Comparison of ENCODE assay signal across 17 cellular contexts in the genomic region with DNA sequence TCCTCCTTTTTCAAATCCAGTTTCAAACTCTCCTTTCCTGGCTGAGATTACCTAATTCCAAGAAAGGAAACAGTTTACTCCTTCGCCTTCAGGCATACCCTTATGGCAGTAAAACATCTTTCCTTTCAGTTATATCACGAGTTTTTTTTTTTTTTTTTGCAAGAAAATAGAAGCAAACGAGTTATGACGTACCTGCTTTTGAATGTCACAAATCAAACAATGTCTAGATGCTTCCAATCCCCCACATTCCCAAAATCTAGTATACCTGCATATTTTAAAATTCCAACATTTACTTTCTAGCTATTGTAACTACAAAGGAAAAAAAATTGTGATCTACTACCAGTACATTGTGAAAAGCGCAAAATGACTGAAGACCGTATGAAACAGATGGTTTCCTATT. TPM values are rescaled to one million over a fixed set of nuclear protein-coding genes. Genes with fewer than 3 reads are reported as not detected.
DNase-seq lines count a peak whose midpoint lies in the region; ATAC-seq and TF ChIP-seq lines count a peak whose summit lies in the region.
"Had no signal": no experiment of that assay in that cellular context is flagged by ENCODE, and none has a peak within 500 bp of the region (broad histone marks: within the 10 kb centered on the region; RNA-seq: fewer than 3 reads in every experiment).

No MANE protein-coding gene starts in this region.

- H3K4me1 Mint-ChIP-seq in activated CD8-positive, alpha-beta T cell treated with anti-CD3 and anti-CD28 coated beads, Interleukin-2, amount 10 ng/mL, durations not matched to agents 7 days and 5 days (ENCODE audit: low read depth): no peaks in the 10 kb centered on the region
- no peaks in the 10 kb centered on the region for H3K4me1 Mint-ChIP-seq in activated CD8-positive, alpha-beta T cell treated with anti-CD3 and anti-CD28 coated beads for 36 hours (ENCODE audit: low read depth)
- peaks cover 0 to 5% (median 0%) of the 10 kb centered on the region in 4 donors for H3K4me1 Mint-ChIP-seq in CD4-positive, CD25-positive, alpha-beta regulatory T cell
- no peaks in the 10 kb centered on the region for H3K4me1 Mint-ChIP-seq in neural crest cell

- no peak overlapping the region for H2AFZ ChIP-seq in PC-9
- H2AFZ ChIP-seq: GM23248 had no signal

- H3K4me2 ChIP-seq in PC-9: no peak overlapping the region

- H3K4me3 Mint-ChIP-seq in activated CD8-positive, alpha-beta T cell treated with anti-CD3 and anti-CD28 coated beads, Interleukin-2, amount 10 ng/mL, durations not matched to agents 7 days and 5 days: no peak overlapping the region
- H3K4me3 Mint-ChIP-seq in activated CD8-positive, alpha-beta T cell treated with anti-CD3 and anti-CD28 coated beads for 36 hours: no peak overlapping the region
- H3K4me3 Mint-ChIP-seq in CD4-positive, CD25-positive, alpha-beta regulatory T cell: no peak overlapping the region
- H3K4me3 Mint-ChIP-seq in neural crest cell: no peak overlapping the region
- H3K4me3 Mint-ChIP-seq: CD8-positive, alpha-beta T cell had no signal

- peaks cover 24% of the 10 kb centered on the region for H3K79me2 ChIP-seq in PC-9 (ENCODE audit: low read depth)

- H4K20me1 ChIP-seq in PC-9 (ENCODE audit: insufficient read depth): peaks cover 28% of the 10 kb centered on the region

- H3K36me3 Mint-ChIP-seq in activated CD8-positive, alpha-beta T cell treated with anti-CD3 and anti-CD28 coated beads, Interleukin-2, amount 10 ng/mL, durations not matched to agents 7 days and 5 days (ENCODE audit: low read depth): peaks cover 48% of the 10 kb centered on the region
- H3K36me3 Mint-ChIP-seq in activated CD8-positive, alpha-beta T cell treated with anti-CD3 and anti-CD28 coated beads for 36 hours (ENCODE audit: low read depth): peaks cover 46% of the 10 kb centered on the region
- H3K36me3 Mint-ChIP-seq in CD4-positive, CD25-positive, alpha-beta regulatory T cell: peaks cover 25% of the 10 kb centered on the region
- peaks cover 5% of the 10 kb centered on the region for H3K36me3 Mint-ChIP-seq in neural crest cell (ENCODE audit: low read depth)

- H3K36me3 ChIP-seq in CD4-positive, CD25-positive, alpha-beta regulatory T cell (ENCODE audit: control insufficient read depth, insufficient read depth, low read length): peaks cover 73% of the 10 kb centered on the region
- peaks cover 56% of the 10 kb centered on the region for H3K36me3 ChIP-seq in PC-9 (ENCODE audit: low read depth)

- POLR2A ChIA-PET in activated CD8-positive, alpha-beta T cell treated with anti-CD3 and anti-CD28 coated beads, Interleukin-2, amount 10 ng/mL, durations not matched to agents 7 days and 5 days (lab: Charles Lee): no interaction called here
- POLR2A ChIA-PET in activated CD8-positive, alpha-beta T cell treated with anti-CD3 and anti-CD28 coated beads for 36 hours (lab: Charles Lee): interaction anchor here (0.6 kb wide), 1 partner anchor 381 kb away, joined by 4 read pairs; no protein-coding TSS in a partner anchor
- POLR2A ChIA-PET in PC-9 (lab: Charles Lee; ENCODE audit: unreplicated experiment): no interaction called here

- CTCF ChIA-PET in activated CD8-positive, alpha-beta T cell treated with anti-CD3 and anti-CD28 coated beads, Interleukin-2, amount 10 ng/mL, durations not matched to agents 7 days and 5 days (lab: Charles Lee): no interaction called here
- CTCF ChIA-PET in activated CD8-positive, alpha-beta T cell treated with anti-CD3 and anti-CD28 coated beads for 36 hours (lab: Charles Lee): no interaction called here
- CTCF ChIA-PET in PC-9 (lab: Charles Lee): no interaction called here

- no peaks in the 10 kb centered on the region for H3K4me1 ChIP-seq in CD4-positive, CD25-positive, alpha-beta regulatory T cell (ENCODE audit: control insufficient read depth, insufficient read depth, low read length, poor library complexity, severe bottlenecking)
- no peaks in the 10 kb centered on the region for H3K4me1 ChIP-seq in PC-9 (replicated peaks; ENCODE audit: insufficient read depth)
- H3K4me1 ChIP-seq: BE2C had no signal

- no peak overlapping the region for H3K4me3 ChIP-seq in CD4-positive, CD25-positive, alpha-beta regulatory T cell (ENCODE audit: low read depth, low read length)
- H3K4me3 ChIP-seq in PC-9: no peak overlapping the region
- H3K4me3 ChIP-seq: GM23248 had no signal

- no peaks in the 10 kb centered on the region for H3K9me3 Mint-ChIP-seq in activated CD8-positive, alpha-beta T cell treated with anti-CD3 and anti-CD28 coated beads, Interleukin-2, amount 10 ng/mL, durations not matched to agents 7 days and 5 days (ENCODE audit: insufficient read depth)
- H3K9me3 Mint-ChIP-seq in activated CD8-positive, alpha-beta T cell treated with anti-CD3 and anti-CD28 coated beads for 36 hours: no peaks in the 10 kb centered on the region
- peaks cover 0 to 1% (median 0%) of the 10 kb centered on the region in 7 donors for H3K9me3 Mint-ChIP-seq in CD4-positive, CD25-positive, alpha-beta regulatory T cell
- no peaks in the 10 kb centered on the region for H3K9me3 Mint-ChIP-seq in neural crest cell
- H3K9me3 Mint-ChIP-seq: CD8-positive, alpha-beta T cell had no signal

- H3K27me3 ChIP-seq in CD4-positive, CD25-positive, alpha-beta regulatory T cell (ENCODE audit: control insufficient read depth, insufficient read depth, low read length): no peaks in the 10 kb centered on the region
- H3K27me3 ChIP-seq in PC-9 (ENCODE audit: insufficient read depth, low read depth): no peaks in the 10 kb centered on the region
- H3K27me3 ChIP-seq: BE2C had no signal

- no peaks in the 10 kb centered on the region for H3K9me3 ChIP-seq in CD4-positive, CD25-positive, alpha-beta regulatory T cell (ENCODE audit: control insufficient read depth in 2 of 2, low read length in 2 of 2)
- no peaks in the 10 kb centered on the region for H3K9me3 ChIP-seq in PC-9 (ENCODE audit: insufficient read depth, low read depth)
- H3K9me3 ChIP-seq: BE2C had no signal

- H3K27me3 Mint-ChIP-seq in activated CD8-positive, alpha-beta T cell treated with anti-CD3 and anti-CD28 coated beads, Interleukin-2, amount 10 ng/mL, durations not matched to agents 7 days and 5 days (ENCODE audit: low read depth): no peaks in the 10 kb centered on the region
- no peaks in the 10 kb centered on the region for H3K27me3 Mint-ChIP-seq in activated CD8-positive, alpha-beta T cell treated with anti-CD3 and anti-CD28 coated beads for 36 hours
- H3K27me3 Mint-ChIP-seq in CD4-positive, CD25-positive, alpha-beta regulatory T cell: no peaks in the 10 kb centered on the region
- no peaks in the 10 kb centered on the region for H3K27me3 Mint-ChIP-seq in neural crest cell (ENCODE audit: low read depth)

- H3K27ac Mint-ChIP-seq in activated CD8-positive, alpha-beta T cell treated with anti-CD3 and anti-CD28 coated beads, Interleukin-2, amount 10 ng/mL, durations not matched to agents 7 days and 5 days: peak overlapping the region; percentile 30
- H3K27ac Mint-ChIP-seq in activated CD8-positive, alpha-beta T cell treated with anti-CD3 and anti-CD28 coated beads for 36 hours: no peak overlapping the region
- H3K27ac Mint-ChIP-seq in CD4-positive, CD25-positive, alpha-beta regulatory T cell: peak overlapping the region in 2 of 3 donors; percentile 12 to 28
- H3K27ac Mint-ChIP-seq in neural crest cell (ENCODE audit: unreplicated experiment): peak overlapping the region; percentile 59
- H3K27ac Mint-ChIP-seq: CD8-positive, alpha-beta T cell had no signal

- H3K27ac ChIP-seq in CD4-positive, CD25-positive, alpha-beta regulatory T cell (ENCODE audit: insufficient read depth, low read length, poor library complexity, severe bottlenecking): no peak overlapping the region
- H3K27ac ChIP-seq in PC-9: no peak overlapping the region
- H3K27ac ChIP-seq: C4-2B, GM23248 had no signal

- ATAC-seq in activated CD8-positive, alpha-beta T cell treated with anti-CD3 and anti-CD28 coated beads, Interleukin-2, amount 10 ng/mL, durations not matched to agents 7 days and 5 days: no peak
- ATAC-seq in activated CD8-positive, alpha-beta T cell treated with anti-CD3 and anti-CD28 coated beads for 36 hours: no peak
- no peak for ATAC-seq in CD4-positive, CD25-positive, alpha-beta regulatory T cell (ENCODE audit: low read depth in 2 of 2)
- no peak for ATAC-seq in SK-N-SH treated with all-trans-retinoic acid at 6 μM for 48 hours
- ATAC-seq: CD8-positive, alpha-beta T cell had no signal

- intact Hi-C loops in activated CD8-positive, alpha-beta T cell treated with anti-CD3 and anti-CD28 coated beads for 36 hours (cut with micrococcal nuclease): no loop called here
- intact Hi-C loops in PC-9 (cut with micrococcal nuclease; ENCODE audit: unreplicated experiment): no loop called here

- no peaks in the 10 kb centered on the region for H3K9me2 ChIP-seq in PC-9 (ENCODE audit: insufficient read depth)

- H3F3A ChIP-seq in PC-9 (ENCODE audit: insufficient read depth, low read depth): peaks cover 52% of the 10 kb centered on the region; the same call in 1 of the 2 replicates

- TSS peak; percentile 7 for BruUV-seq in PC-9 (replicated peaks; lab: Mats Ljungman, UMichigan)

- DNase-seq in activated CD8-positive, alpha-beta T cell treated with anti-CD3 and anti-CD28 coated beads, Interleukin-2, amount 10 ng/mL, durations not matched to agents 7 days and 5 days: no peak
- no peak for DNase-seq in activated CD8-positive, alpha-beta T cell treated with anti-CD3 and anti-CD28 coated beads for 36 hours
- DNase-seq in CD4-positive, CD25-positive, alpha-beta regulatory T cell: no peak
- DNase-seq in PC-9 (no peak), neural crest cell (ENCODE audit: low read depth, low spot score) (no peak), NCI-H774 (lab: John Stamatoyannopoulos, UW) (no peak), 8988T (no peak)
- DNase-seq: BE2C; CD8-positive, alpha-beta T cell; COR-L47; DMS153; DMS79 treated with DMSO at 0.1 percent for 48 hours; EL; GM23248; H7 had no signal

- TF ChIP-seq CTCF in activated CD8-positive, alpha-beta T cell treated with anti-CD3 and anti-CD28 coated beads for 36 hours (IDR thresholded peaks at IDR 0.05): no peak
- TF ChIP-seq CTCF in PC-9 (conservative IDR thresholded peaks at IDR 0.05) (no peak), neural crest cell (conservative IDR thresholded peaks at IDR 0.05) (no peak)

RNA-seq across cellular contexts. Expression of a gene that starts 28.9 kb away (rescaled TPM):
- total RNA-seq in activated CD8-positive, alpha-beta T cell treated with anti-CD3 and anti-CD28 coated beads, Interleukin-2, amount 10 ng/mL, durations not matched to agents 7 days and 5 days: 100 to 1,000 TPM; 110 to 114 TPM
- total RNA-seq in activated CD8-positive, alpha-beta T cell treated with anti-CD3 and anti-CD28 coated beads for 36 hours: 100 to 1,000 TPM; 202 to 204 TPM
- total RNA-seq in CD4-positive, CD25-positive, alpha-beta regulatory T cell: 177 TPM
- 100 to 1,000 TPM in 2 of 4 donors, 10 to 100 TPM in 2; 93.2 to 103 (median 100) TPM for polyA plus RNA-seq in CD4-positive, CD25-positive, alpha-beta regulatory T cell
- total RNA-seq in PC-9 (2021): 146 and 161 TPM in 2 replicates
- 126 and 127 TPM in 2 replicates for total RNA-seq in neural crest cell

RNA-seq across cellular contexts. Expression of a gene that starts 35.5 kb away (rescaled TPM):
- total RNA-seq in activated CD8-positive, alpha-beta T cell treated with anti-CD3 and anti-CD28 coated beads, Interleukin-2, amount 10 ng/mL, durations not matched to agents 7 days and 5 days: 100 to 1,000 TPM; 156 to 158 TPM
- total RNA-seq in activated CD8-positive, alpha-beta T cell treated with anti-CD3 and anti-CD28 coated beads for 36 hours: 100 to 1,000 TPM; 344 TPM
- 145 TPM for total RNA-seq in CD4-positive, CD25-positive, alpha-beta regulatory T cell
- 100 to 1,000 TPM; 106 to 235 (median 181) TPM for polyA plus RNA-seq in CD4-positive, CD25-positive, alpha-beta regulatory T cell
- 172 and 226 TPM in 2 replicates for total RNA-seq in PC-9 (2021)
- 199 and 205 TPM in 2 replicates for total RNA-seq in neural crest cell

RNA-seq across cellular contexts. Expression of a gene that starts 55.0 kb away (rescaled TPM):
- total RNA-seq in activated CD8-positive, alpha-beta T cell treated with anti-CD3 and anti-CD28 coated beads, Interleukin-2, amount 10 ng/mL, durations not matched to agents 7 days and 5 days: 10 to 100 TPM; 12.0 to 17.9 TPM
- 10 to 100 TPM in 1 of 2 experiments, 1 to 10 TPM in 1; 4.9 to 11.0 TPM for total RNA-seq in activated CD8-positive, alpha-beta T cell treated with anti-CD3 and anti-CD28 coated beads for 36 hours
- 17.5 TPM for total RNA-seq in CD4-positive, CD25-positive, alpha-beta regulatory T cell
- polyA plus RNA-seq in CD4-positive, CD25-positive, alpha-beta regulatory T cell: 1 to 10 TPM in 1 of 4 donors, under 1 TPM in 2, not detected in 1; 0.44 to 3.7 (median 0.78) TPM
- total RNA-seq in PC-9 (2021): 37.3 and 43.3 TPM in 2 replicates
- 10.1 and 12.4 TPM in 2 replicates for total RNA-seq in neural crest cell
